Comparison of ENCODE assay signal across 11 cellular contexts in the genomic region with DNA sequence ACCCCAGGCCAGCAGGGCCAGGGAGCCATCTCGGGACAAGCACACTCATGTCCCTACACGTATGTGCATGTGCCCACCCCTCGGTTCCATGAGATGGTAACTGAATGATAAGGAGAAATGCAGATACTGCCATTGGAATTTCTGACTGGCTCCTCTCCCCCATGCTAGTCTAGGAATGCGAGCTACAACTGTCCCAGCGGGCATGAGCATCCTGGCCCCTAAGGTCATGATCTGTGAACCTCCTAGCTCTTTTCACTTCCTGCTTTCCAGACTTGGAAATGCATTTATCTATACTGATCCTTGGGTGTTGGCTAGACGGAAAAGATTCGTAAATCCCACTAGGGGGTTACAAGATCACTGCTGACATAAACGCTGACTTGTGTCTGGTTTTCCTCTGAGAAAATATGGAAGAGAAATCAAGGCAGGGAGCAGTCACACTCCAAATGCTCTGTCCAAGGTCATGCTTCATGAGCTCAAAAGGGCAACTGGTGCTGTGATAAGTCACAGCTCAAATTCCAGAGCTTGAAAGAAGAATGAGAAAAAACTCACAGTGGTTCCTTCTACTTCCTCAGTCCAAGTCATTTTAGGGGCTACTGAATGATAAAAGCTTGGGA. TPM values are rescaled to one million over a fixed set of nuclear protein-coding genes. Genes with fewer than 3 reads are reported as not detected.
DNase-seq lines count a peak whose midpoint lies in the region; ATAC-seq and TF ChIP-seq lines count a peak whose summit lies in the region.
"Had no signal": no experiment of that assay in that cellular context is flagged by ENCODE, and none has a peak within 500 bp of the region (broad histone marks: within the 10 kb centered on the region; RNA-seq: fewer than 3 reads in every experiment).

No MANE protein-coding gene starts in this region.

- peaks cover 96% of the 10 kb centered on the region for H4K20me1 ChIP-seq in BLaER1
- no peaks in the 10 kb centered on the region for H4K20me1 ChIP-seq in OCI-LY1 (ENCODE audit: insufficient read depth, low read length)

- H3K4me3 Mint-ChIP-seq in osteocyte (ENCODE audit: unreplicated experiment): no peak overlapping the region

- H2AFZ ChIP-seq in OCI-LY1 (ENCODE audit: low read length): no peak overlapping the region
- H2AFZ ChIP-seq: PC-9 had no signal

- H3K9me2 ChIP-seq in OCI-LY1 (ENCODE audit: low read depth, low read length): no peaks in the 10 kb centered on the region

- TF ChIP-seq POLR2A in gastroesophageal sphincter (IDR thresholded peaks at IDR 0.05) (no peak), erythroblast (IDR thresholded peaks at IDR 0.05; ENCODE audit: low read length) (no peak)

- H3K9me3 Mint-ChIP-seq in osteocyte (ENCODE audit: unreplicated experiment): no peaks in the 10 kb centered on the region

- H3K79me2 ChIP-seq in OCI-LY1 (ENCODE audit: insufficient read depth, low read length): peaks cover 43% of the 10 kb centered on the region

- peak overlapping the region; percentile 39 for H3K27ac Mint-ChIP-seq in osteocyte (ENCODE audit: unreplicated experiment)

- H3K27me3 ChIP-seq in BLaER1 (no peaks in the 10 kb centered on the region), OCI-LY1 (ENCODE audit: insufficient read depth, low read length) (no peaks in the 10 kb centered on the region), gastroesophageal sphincter (no peaks in the 10 kb centered on the region)
- H3K27me3 ChIP-seq: BE2C had no signal

- WGBS in gastroesophageal sphincter (ENCODE audit: low coverage in 1 of 2), 2 donors: 62 to 66% methylated on average over 5 to 7 of the region's 8 CpGs

- no peak for TF ChIP-seq EP300 in gastroesophageal sphincter (IDR thresholded peaks at IDR 0.05)

- H3K4me1 Mint-ChIP-seq in osteocyte (ENCODE audit: unreplicated experiment): peaks cover 53% of the 10 kb centered on the region

- H3K4me1 ChIP-seq in BLaER1: peaks cover 60% of the 10 kb centered on the region
- peaks cover 18% of the 10 kb centered on the region for H3K4me1 ChIP-seq in OCI-LY1 (ENCODE audit: insufficient read depth, low read length, severe bottlenecking)
- peaks cover 38 to 100% (median 70%) of the 10 kb centered on the region in 3 donors for H3K4me1 ChIP-seq in gastroesophageal sphincter

- H3K36me3 ChIP-seq in BLaER1: peaks cover 64% of the 10 kb centered on the region
- peaks cover 90% of the 10 kb centered on the region for H3K36me3 ChIP-seq in OCI-LY1 (ENCODE audit: insufficient read depth, low read length)
- H3K36me3 ChIP-seq in gastroesophageal sphincter: peaks cover 0 to 32% of the 10 kb centered on the region in 2 donors

- H3K4me3 ChIP-seq in BLaER1 (no peak overlapping the region), OCI-LY1 (ENCODE audit: low read depth, low read length, poor library complexity, severe bottlenecking) (no peak overlapping the region), gastroesophageal sphincter (no peak overlapping the region)
- H3K4me3 ChIP-seq: PC-9 had no signal

- DNase-seq in osteocyte (ENCODE audit: extremely low spot score, unreplicated experiment) (no peak), erythroblast (lab: John Stamatoyannopoulos, UW) (no peak), SKM-1 (lab: John Stamatoyannopoulos, UW; ENCODE audit: unreplicated experiment) (no peak), NCI-H345 (lab: John Stamatoyannopoulos, UW) (no peak), GM13976 (ENCODE audit: low spot score) (no peak)
- DNase-seq: BE2C, NCI-H2171, PC-9 had no signal

- no peak for ATAC-seq in gastroesophageal sphincter

- H3K9ac ChIP-seq in BLaER1 (no peak overlapping the region), OCI-LY1 (ENCODE audit: low read length) (no peak overlapping the region)

- TF ChIP-seq CTCF in OCI-LY1 (IDR thresholded peaks at IDR 0.05; ENCODE audit: low read length): no peak
- no peak for TF ChIP-seq CTCF in gastroesophageal sphincter (IDR thresholded peaks at IDR 0.05)
- TF ChIP-seq CTCF in osteocyte (IDR thresholded peaks at IDR 0.05): no peak
- TF ChIP-seq CTCF in GM13976 (IDR thresholded peaks at IDR 0.05; ENCODE audit: borderline replicate concordance, control extremely low read depth, extremely low read depth, insufficient read depth, missing control alignments): no peak

- H3K4me2 ChIP-seq in BLaER1 (peak overlapping the region; percentile 47), OCI-LY1 (ENCODE audit: low read length) (no peak overlapping the region)
- H3K4me2 ChIP-seq: PC-9 had no signal

- in situ Hi-C loops in GM13976 (cut with MboI; ENCODE audit: low sequenced_read_pairs, unreplicated experiment): no loop called here

- no peaks in the 10 kb centered on the region for H3F3A ChIP-seq in OCI-LY1 (ENCODE audit: insufficient read depth, low read length)

- H3K9me3 ChIP-seq in BLaER1 (no peaks in the 10 kb centered on the region), OCI-LY1 (ENCODE audit: low read length) (no peaks in the 10 kb centered on the region), gastroesophageal sphincter (no peaks in the 10 kb centered on the region)
- H3K9me3 ChIP-seq: BE2C had no signal

- no peaks in the 10 kb centered on the region for H3K27me3 Mint-ChIP-seq in osteocyte (ENCODE audit: unreplicated experiment)

- H3K27ac ChIP-seq in BLaER1: peak overlapping the region; percentile 16; the same call in 1 of the 2 replicates
- peak overlapping the region; percentile 72 for H3K27ac ChIP-seq in OCI-LY1 (ENCODE audit: low read depth, low read length, poor library complexity, severe bottlenecking)
- H3K27ac ChIP-seq in gastroesophageal sphincter: peak overlapping the region; percentile 19 to 94 (median 84)
- H3K27ac ChIP-seq: PC-9 had no signal

- H3K36me3 Mint-ChIP-seq in osteocyte (ENCODE audit: unreplicated experiment): peaks cover 17% of the 10 kb centered on the region

RNA-seq across cellular contexts. Expression of a gene that starts 49.8 kb away (rescaled TPM):
- total RNA-seq in gastroesophageal sphincter: 1 to 10 TPM; 5.8 to 9.8 (median 6.7) TPM
- 2.9 and 3.2 TPM in 2 replicates for total RNA-seq in osteocyte

Comparison
In these comparisons a context has a peak if more than half of its experiments do, and no peak if none do; other contexts are left out.
1. H3K27ac ChIP-seq: peak in every context shown above with its lines; median percentile 84 in gastroesophageal sphincter; 72 in OCI-LY1; 16 in BLaER1.